ENCODE assay signal across 17 cellular contexts in the genomic region with DNA sequence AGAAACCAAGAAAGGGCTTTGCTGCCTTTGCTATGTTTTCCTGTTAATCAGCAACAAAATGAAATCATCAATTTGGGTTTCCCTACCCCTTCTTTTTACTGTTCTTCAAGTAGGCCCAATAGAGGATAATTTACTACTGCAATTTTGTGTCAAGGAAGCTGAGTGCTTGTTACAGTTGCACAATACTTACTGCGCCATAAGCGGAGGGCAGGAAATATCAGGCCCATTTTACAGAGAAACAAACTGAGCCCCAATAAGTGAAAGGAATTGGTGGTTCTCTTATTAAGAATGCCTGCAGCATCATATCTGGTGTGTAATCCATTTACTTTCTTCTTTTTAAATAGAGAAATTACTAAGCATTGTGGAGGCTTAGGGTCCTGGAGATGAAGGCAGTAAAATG. TPM values are rescaled to one million over a fixed set of nuclear protein-coding genes. Genes with fewer than 3 reads are reported as not detected.
A peak's percentile ranks its signal among the peaks of the same experiment; 100 is the strongest.
DNase-seq lines count a peak whose midpoint lies in the region; ATAC-seq, FAIRE-seq and TF ChIP-seq lines count a peak whose summit lies in the region.
"Had no signal": no experiment of that assay in that cellular context is flagged by ENCODE, and none has a peak within 500 bp of the region (broad histone marks: within the 10 kb centered on the region; RNA-seq: fewer than 3 reads in every experiment).

No MANE protein-coding gene starts in this region.

- WGBS in HepG2 (ENCODE audit: low lambda C conversion rate) = 79% methylated on average over 2 of the region's 2 CpGs
- 64% methylated on average over 2 of the region's 2 CpGs for WGBS in right lobe of liver (ENCODE audit: insufficient coverage, low coverage, low lambda C conversion rate, missing lambda C conversion rate)

- no peaks in the 10 kb centered on the region for H3K79me2 ChIP-seq in HepG2 (ENCODE audit: insufficient read depth, low read length)

- TF ChIP-seq CTCF in HepG2 (CRISPR knock-in tag; IDR thresholded peaks at IDR 0.05) (no peak), right lobe of liver (IDR thresholded peaks at IDR 0.05) (no peak)

- H3K27ac Mint-ChIP-seq in T-cell = peak overlapping the region; percentile 98 to 100
- peak overlapping the region; percentile 14 to 100 (median 100) for H3K27ac Mint-ChIP-seq in naive thymus-derived CD4-positive, alpha-beta T cell

- H3K27ac ChIP-seq in HepG2 (ENCODE audit: extremely low read length, insufficient read depth, low read length) (no peak overlapping the region), right lobe of liver (no peak overlapping the region)
- H3K27ac ChIP-seq in naive thymus-derived CD4-positive, alpha-beta T cell (ENCODE audit: low read depth, low read length) = no peak overlapping the region
- H3K27ac ChIP-seq: KMS-11 had no signal

- no peak overlapping the region for H3K9ac ChIP-seq in HepG2 (ENCODE audit: insufficient read depth, low read depth, low read length)
- H3K9ac ChIP-seq: KMS-11, SK-N-SH had no signal

- H3K4me3 ChIP-seq in HepG2 (replicated peaks in 1 of 3; ENCODE audit: insufficient read depth in 1 of 3, low read depth in 2 of 3, low read length in 3 of 3) (no peak overlapping the region), right lobe of liver (no peak overlapping the region)
- H3K4me3 ChIP-seq in naive thymus-derived CD4-positive, alpha-beta T cell (ENCODE audit: low read length) = no peak overlapping the region
- H3K4me3 ChIP-seq: GM12878, HAP-1, Peyer's patch had no signal

- no peaks in the 10 kb centered on the region for H4K20me1 ChIP-seq in HepG2 (ENCODE audit: insufficient read depth, low read length)

- no peak overlapping the region for H2AFZ ChIP-seq in HepG2 (ENCODE audit: low read length)

- TF ChIP-seq POLR2A in HepG2 (IDR thresholded peaks at IDR 0.05; ENCODE audit: insufficient read depth in 1 of 2, low read depth in 2 of 2, low read length in 2 of 2) = no peak
- no peak for TF ChIP-seq POLR2A in right lobe of liver (IDR thresholded peaks at IDR 0.05)

- POLR2A ChIA-PET in HepG2 (lab: Yijun Ruan, JAX) = no interaction called here
- POLR2A ChIA-PET in T-cell (lab: Charles Lee) = no interaction called here
- POLR2A ChIA-PET in naive thymus-derived CD4-positive, alpha-beta T cell (lab: Charles Lee) = interaction anchor here (1.5 to 18.6 kb wide), 4 partner anchors 13 to 113 kb away, joined by 3 to 353 read pairs (median 108); a partner anchor contains a TSS

- H3K27me3 ChIP-seq in HepG2 (ENCODE audit: control insufficient read depth in 1 of 2, insufficient read depth in 2 of 2, low read length in 2 of 2) (peaks cover 3 to 74% of the 10 kb centered on the region in 2 experiments; a peak in 4 of 5 replicates), right lobe of liver (no peaks in the 10 kb centered on the region)
- no peaks in the 10 kb centered on the region for H3K27me3 ChIP-seq in naive thymus-derived CD4-positive, alpha-beta T cell (ENCODE audit: control insufficient read depth in 2 of 2, insufficient read depth in 2 of 2, low read length in 2 of 2)
- H3K27me3 ChIP-seq: Peyer's patch had no signal

- no peaks in the 10 kb centered on the region for H3K4me1 ChIP-seq in HepG2 (ENCODE audit: insufficient read depth, low read length)
- no peaks in the 10 kb centered on the region for H3K4me1 ChIP-seq in right lobe of liver
- peaks cover 42 to 53% of the 10 kb centered on the region in 2 donors for H3K4me1 ChIP-seq in naive thymus-derived CD4-positive, alpha-beta T cell (ENCODE audit: control insufficient read depth in 2 of 2, insufficient read depth in 2 of 2, low read length in 2 of 2)
- H3K4me1 ChIP-seq: HAP-1 had no signal

- no peaks in the 10 kb centered on the region for H3K9me3 ChIP-seq in HepG2 (ENCODE audit: low read length)
- no peaks in the 10 kb centered on the region for H3K9me3 ChIP-seq in right lobe of liver
- no peaks in the 10 kb centered on the region for H3K9me3 ChIP-seq in naive thymus-derived CD4-positive, alpha-beta T cell (ENCODE audit: control insufficient read depth in 2 of 3, low read length in 3 of 3)
- H3K9me3 ChIP-seq: HAP-1, Peyer's patch, SK-N-SH had no signal

- H3K9me3 Mint-ChIP-seq in T-cell = no peaks in the 10 kb centered on the region
- H3K9me3 Mint-ChIP-seq in naive thymus-derived CD4-positive, alpha-beta T cell = no peaks in the 10 kb centered on the region
- H3K9me3 Mint-ChIP-seq in activated T-cell treated with anti-CD3 and anti-CD28 coated beads, Interleukin-2, amount 50 U/mL, for 4 hours = no peaks in the 10 kb centered on the region

- DNase-seq in HepG2 (ENCODE audit: low spot score) (no peak), right lobe of liver (no peak), T-cell (no peak), NCI-H187 (lab: John Stamatoyannopoulos, UW) (no peak), NCI-H82 (lab: John Stamatoyannopoulos, UW) (no peak)
- no peak for DNase-seq in naive thymus-derived CD4-positive, alpha-beta T cell
- DNase-seq in activated T-cell treated with anti-CD3 and anti-CD28 coated beads, Interleukin-2, amount 50 U/mL, for 4 hours = no peak
- DNase-seq: GDM1, NCI-H1092 treated with DMSO at 0.1 percent for 48 hours, NCI-H524, Peyer's patch, Right ventricle myocardium superior, SK-N-SH had no signal

- CTCF ChIA-PET in HepG2 (lab: Yijun Ruan, JAX; ENCODE audit: low intra/inter-chr PET ratio, low total read pairs) = no interaction called here
- CTCF ChIA-PET in T-cell (lab: Charles Lee) = interaction anchor here (2.2 to 2.5 kb wide), 3 partner anchors 13 to 489 kb away, joined by 7 to 12 read pairs (median 7); no protein-coding TSS in a partner anchor
- CTCF ChIA-PET in naive thymus-derived CD4-positive, alpha-beta T cell (lab: Charles Lee) = interaction anchor here (0.7 to 22.8 kb wide), 3 partner anchors 11 to 58 kb away, joined by 4 to 220 read pairs (median 6); no protein-coding TSS in a partner anchor

- no peak for TF ChIP-seq RAD21 in HepG2 (CRISPR knock-in tag; IDR thresholded peaks at IDR 0.05)

- no peak for FAIRE-seq in HepG2 (lab: Jason Lieb, UNC)
- FAIRE-seq: GM12878 had no signal

- no peaks in the 10 kb centered on the region for H3K36me3 Mint-ChIP-seq in T-cell
- no peaks in the 10 kb centered on the region for H3K36me3 Mint-ChIP-seq in naive thymus-derived CD4-positive, alpha-beta T cell
- H3K36me3 Mint-ChIP-seq in activated T-cell treated with anti-CD3 and anti-CD28 coated beads, Interleukin-2, amount 50 U/mL, for 4 hours (ENCODE audit: insufficient read depth) = no peaks in the 10 kb centered on the region

- no peak overlapping the region for H3K4me2 ChIP-seq in HepG2 (ENCODE audit: low read depth, low read length)
- H3K4me2 ChIP-seq: KMS-11, SK-N-SH had no signal

- intact Hi-C loops in HepG2 (cut with micrococcal nuclease; ENCODE audit: unreplicated experiment) (no loop called here), right lobe of liver (cut with DNase I) (no loop called here)
- intact Hi-C loops in naive thymus-derived CD4-positive, alpha-beta T cell (cut with micrococcal nuclease) = no loop called here

- no peaks in the 10 kb centered on the region for H3K27me3 Mint-ChIP-seq in T-cell
- no peaks in the 10 kb centered on the region for H3K27me3 Mint-ChIP-seq in naive thymus-derived CD4-positive, alpha-beta T cell
- H3K27me3 Mint-ChIP-seq in activated T-cell treated with anti-CD3 and anti-CD28 coated beads, Interleukin-2, amount 50 U/mL, for 4 hours (ENCODE audit: low read depth) = no peaks in the 10 kb centered on the region
- H3K27me3 Mint-ChIP-seq: B cell had no signal

- TF ChIP-seq EP300 in HepG2 (IDR thresholded peaks at IDR 0.05; ENCODE audit: low read depth in 2 of 2, low read length in 2 of 2) (no peak), HepG2 (CRISPR knock-in tag; IDR thresholded peaks at IDR 0.05; ENCODE audit: borderline replicate concordance) (no peak)

- ATAC-seq in HepG2 (no peak), right lobe of liver (no peak), T-cell (replicated peaks in 1 of 4) (no peak)
- no peak for ATAC-seq in naive thymus-derived CD4-positive, alpha-beta T cell
- ATAC-seq in activated T-cell treated with anti-CD3 and anti-CD28 coated beads, Interleukin-2, amount 50 U/mL, for 4 hours = no peak
- ATAC-seq: GM12878 had no signal

- no peaks in the 10 kb centered on the region for H3K36me3 ChIP-seq in HepG2 (replicated peaks in 1 of 2; ENCODE audit: control insufficient read depth in 1 of 2, insufficient read depth in 2 of 2, low read length in 2 of 2)
- H3K36me3 ChIP-seq in right lobe of liver = no peaks in the 10 kb centered on the region
- H3K36me3 ChIP-seq in naive thymus-derived CD4-positive, alpha-beta T cell (ENCODE audit: control insufficient read depth in 2 of 3, insufficient read depth in 3 of 3, low read length in 3 of 3) = no peaks in the 10 kb centered on the region
- H3K36me3 ChIP-seq: HAP-1, Peyer's patch had no signal

- no peak overlapping the region for H3K4me3 Mint-ChIP-seq in T-cell
- H3K4me3 Mint-ChIP-seq in naive thymus-derived CD4-positive, alpha-beta T cell = peak overlapping the region in 2 of 10 donors; percentile 6 to 91
- no peak overlapping the region for H3K4me3 Mint-ChIP-seq in activated T-cell treated with anti-CD3 and anti-CD28 coated beads, Interleukin-2, amount 50 U/mL, for 4 hours
- H3K4me3 Mint-ChIP-seq: B cell had no signal

- in situ Hi-C loops in HepG2 (cut with HindIII; ENCODE audit: extremely low pct_ligation_motif_present, low pct_unique_long_range_greater_than_20kb) = loop anchor here (25.0 kb wide), 2 partner anchors 940 to 1115 kb away; no protein-coding TSS in a partner anchor

- BruUV-seq in HepG2 (replicated peaks; lab: Mats Ljungman, UMichigan) = no TSS peak

- H3K4me1 Mint-ChIP-seq in T-cell = peaks cover 56 to 61% (median 58%) of the 10 kb centered on the region in 3 donors
- H3K4me1 Mint-ChIP-seq in naive thymus-derived CD4-positive, alpha-beta T cell = peaks cover 41 to 62% (median 53%) of the 10 kb centered on the region in 7 donors
- H3K4me1 Mint-ChIP-seq in activated T-cell treated with anti-CD3 and anti-CD28 coated beads, Interleukin-2, amount 50 U/mL, for 4 hours (ENCODE audit: low read depth) = peaks cover 65% of the 10 kb centered on the region

RNA-seq across cellular contexts. Expression of a gene that starts 9.3 kb away (rescaled TPM):
- total RNA-seq in HepG2 (2016; rRNA removed; fragmentation: Illumina TruSeq; extraction: Trizol) = 0.09 and 0.10 TPM in 2 replicates
- total RNA-seq in HepG2 (2016; cell fraction: cytosol; rRNA removed; fragmentation: Illumina TruSeq; extraction: Trizol; ENCODE audit: low read depth) = not detected in 2 replicates
- total RNA-seq in HepG2 (2016; cell fraction: insoluble cytoplasmic fraction; rRNA removed; fragmentation: Illumina TruSeq; extraction: Trizol) = 0.15 TPM in 1 of 2 replicates, not detected in the other
- total RNA-seq in HepG2 (2016; cell fraction: membrane; rRNA removed; fragmentation: Illumina TruSeq; extraction: Trizol) = 0.06 and 0.10 TPM in 2 replicates
- not detected in 2 replicates for total RNA-seq in HepG2 (2016; cell fraction: nucleus; rRNA removed; fragmentation: Illumina TruSeq; extraction: Trizol)
- polyA plus RNA-seq in HepG2 (2011; rRNA removed) = 0.16 and 0.25 TPM in 2 replicates
- polyA plus RNA-seq in HepG2 (2011; cell fraction: cytosol; rRNA removed) = 0.12 and 0.28 TPM in 2 replicates
- 0.05 and 0.16 TPM in 2 replicates for polyA plus RNA-seq in HepG2 (2011; cell fraction: nucleus; rRNA removed)
- 0.13 TPM in 1 of 2 replicates, not detected in the other for polyA plus RNA-seq in HepG2 (2012)
- polyA plus RNA-seq in HepG2 (2016; cell fraction: cytosol; fragmentation: Illumina TruSeq; extraction: Trizol; ENCODE audit: low read depth) = not detected in 2 replicates
- 0.16 and 0.23 TPM in 2 replicates for polyA plus RNA-seq in HepG2 (2016; cell fraction: insoluble cytoplasmic fraction; fragmentation: Illumina TruSeq; extraction: Trizol; ENCODE audit: low read depth)
- polyA plus RNA-seq in HepG2 (2016; cell fraction: membrane; fragmentation: Illumina TruSeq; extraction: Trizol; ENCODE audit: low read depth) = 0.14 TPM in 1 of 2 replicates, not detected in the other
- polyA plus RNA-seq in HepG2 (2016; cell fraction: nucleus; fragmentation: Illumina TruSeq; extraction: Trizol; ENCODE audit: insufficient read depth, low read depth) = not detected in 2 replicates
- polyA minus RNA-seq in HepG2 (2011; rRNA and poly(A)+ RNA removed; ENCODE audit: low replicate concordance) = 0.16 and 0.91 TPM in 2 replicates
- polyA minus RNA-seq in HepG2 (2011; cell fraction: cytosol; rRNA and poly(A)+ RNA removed) = not detected in 2 replicates
- polyA minus RNA-seq in HepG2 (2011; cell fraction: nucleus; rRNA and poly(A)+ RNA removed) = 0.13 TPM in 1 of 2 replicates, not detected in the other
- total RNA-seq in right lobe of liver = 10 to 100 TPM in 3 of 6 experiments, 1 to 10 TPM in 3; 4.3 to 17.6 (median 9.5) TPM
- total RNA-seq in T-cell = 100 to 1,000 TPM; 209 to 386 (median 323) TPM
- total RNA-seq in naive thymus-derived CD4-positive, alpha-beta T cell = 100 to 1,000 TPM; 146 to 517 (median 192) TPM
- polyA plus RNA-seq in naive thymus-derived CD4-positive, alpha-beta T cell = 100 to 1,000 TPM; 269 to 292 TPM
- total RNA-seq in activated T-cell treated with anti-CD3 and anti-CD28 coated beads, Interleukin-2, amount 50 U/mL, for 4 hours = 100 to 1,000 TPM; 102 to 143 (median 119) TPM

Comparison
In these comparisons a context has a peak if more than half of its experiments do, and no peak if none do; other contexts are left out.
1. RNA of a gene that starts 9.3 kb away (total RNA-seq): 209 to 386 TPM in T-cell, 146 to 517 TPM in naive thymus-derived CD4-positive, alpha-beta T cell and 102 to 143 TPM in activated T-cell treated with anti-CD3 and anti-CD28 coated beads, Interleukin-2, amount 50 U/mL, for 4 hours; 4.3 to 17.6 TPM in right lobe of liver and 0.06 to 0.15 TPM in HepG2; every median in the first group is over 4 times any median in the second.